In the genomic region with DNA sequence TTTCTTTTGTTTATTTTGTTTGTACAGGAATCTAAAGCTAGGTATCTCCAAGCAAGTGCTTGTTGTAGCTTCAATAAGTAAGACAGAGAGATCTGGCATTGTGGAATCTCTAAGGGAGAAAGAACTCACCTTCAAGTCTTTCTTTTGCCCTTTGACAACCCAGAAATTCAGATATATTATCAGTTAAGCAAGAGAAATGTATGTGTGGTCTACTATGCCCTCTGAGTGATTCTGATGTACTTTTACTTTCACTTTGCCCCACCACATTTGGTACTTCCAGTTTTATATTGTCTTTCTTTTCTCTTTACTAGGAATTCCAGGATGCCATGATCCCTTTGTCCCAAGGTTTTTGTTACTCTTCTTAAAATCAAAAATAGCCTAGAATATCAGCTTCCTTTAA, we compare ENCODE assay signal across 12 cellular contexts.
DNase-seq lines count a peak whose midpoint lies in the region; ATAC-seq and TF ChIP-seq lines count a peak whose summit lies in the region.
"Had no signal": no experiment of that assay in that cellular context is flagged by ENCODE, and none has a peak within 500 bp of the region (broad histone marks: within the 10 kb centered on the region; RNA-seq: fewer than 3 reads in every experiment).

No MANE protein-coding gene starts in this region.

- CTCF ChIA-PET in activated CD4-positive, alpha-beta T cell treated with anti-CD3 and anti-CD28 coated beads, Interleukin-2, amount 10 ng/mL, durations not matched to agents 7 days and 5 days (lab: Charles Lee), result no interaction called here
- CTCF ChIA-PET in T-cell (lab: Charles Lee), result no interaction called here

- POLR2A ChIA-PET in activated CD4-positive, alpha-beta T cell treated with anti-CD3 and anti-CD28 coated beads, Interleukin-2, amount 10 ng/mL, durations not matched to agents 7 days and 5 days (lab: Charles Lee), result no interaction called here
- POLR2A ChIA-PET in T-cell (lab: Charles Lee), result no interaction called here

- H3K4me2 ChIP-seq in mesenchymal stem cell (ENCODE audit: low read length, poor library complexity, severe bottlenecking), result no peak overlapping the region

- H3K4me3 ChIP-seq in mesenchymal stem cell (ENCODE audit: insufficient read depth in 1 of 2, low read depth in 1 of 2, low read length in 2 of 2), result no peak overlapping the region
- no peak overlapping the region for H3K4me3 ChIP-seq in WERI-Rb-1 (ENCODE audit: low read depth, low read length)
- H3K4me3 ChIP-seq: mucosa of descending colon, thyroid gland had no signal

- H3K27me3 Mint-ChIP-seq in activated CD4-positive, alpha-beta T cell treated with anti-CD3 and anti-CD28 coated beads, Interleukin-2, amount 10 ng/mL, durations not matched to agents 7 days and 5 days, result no peaks in the 10 kb centered on the region
- H3K27me3 Mint-ChIP-seq in activated CD4-positive, alpha-beta T cell treated with anti-CD3 and anti-CD28 coated beads, Interleukin-2, amount 10 ng/mL, durations not matched to agents 24 days and 14 days, result no peaks in the 10 kb centered on the region
- H3K27me3 Mint-ChIP-seq in T-cell, result no peaks in the 10 kb centered on the region

- H3K27me3 ChIP-seq in mesenchymal stem cell (ENCODE audit: control insufficient read depth in 1 of 2, insufficient read depth in 1 of 2, low read length in 2 of 2) (no peaks in the 10 kb centered on the region), WERI-Rb-1 (ENCODE audit: insufficient read depth, low read depth, severe bottlenecking) (no peaks in the 10 kb centered on the region)
- H3K27me3 ChIP-seq: thyroid gland had no signal

- H3K79me1 ChIP-seq in mesenchymal stem cell (replicated peaks; ENCODE audit: low read length, poor library complexity, severe bottlenecking), result no peaks in the 10 kb centered on the region

- no peak overlapping the region for H2AFZ ChIP-seq in mesenchymal stem cell (ENCODE audit: low read depth, low read length)

- H3K9me3 ChIP-seq in mesenchymal stem cell (ENCODE audit: control insufficient read depth, low read length) (no peaks in the 10 kb centered on the region), WERI-Rb-1 (ENCODE audit: severe bottlenecking) (no peaks in the 10 kb centered on the region)
- H3K9me3 ChIP-seq: mucosa of descending colon, thyroid gland had no signal

- H3K14ac ChIP-seq in mesenchymal stem cell (ENCODE audit: low read length in 2 of 2), result no peak overlapping the region

- intact Hi-C loops in activated CD4-positive, alpha-beta T cell treated with anti-CD3 and anti-CD28 coated beads, Interleukin-2, amount 10 ng/mL, durations not matched to agents 24 days and 14 days (cut with micrococcal nuclease), result no loop called here

- H3K9me3 Mint-ChIP-seq in activated CD4-positive, alpha-beta T cell treated with anti-CD3 and anti-CD28 coated beads, Interleukin-2, amount 10 ng/mL, durations not matched to agents 7 days and 5 days, result no peaks in the 10 kb centered on the region
- H3K9me3 Mint-ChIP-seq in activated CD4-positive, alpha-beta T cell treated with anti-CD3 and anti-CD28 coated beads, Interleukin-2, amount 10 ng/mL, durations not matched to agents 24 days and 14 days, result no peaks in the 10 kb centered on the region
- H3K9me3 Mint-ChIP-seq in T-cell, result peaks cover under 1 to 4% (median 3%) of the 10 kb centered on the region in 3 donors

- H3K27ac Mint-ChIP-seq in activated CD4-positive, alpha-beta T cell treated with anti-CD3 and anti-CD28 coated beads, Interleukin-2, amount 10 ng/mL, durations not matched to agents 7 days and 5 days, result no peak overlapping the region
- H3K27ac Mint-ChIP-seq in activated CD4-positive, alpha-beta T cell treated with anti-CD3 and anti-CD28 coated beads, Interleukin-2, amount 10 ng/mL, durations not matched to agents 24 days and 14 days, result no peak overlapping the region
- peak overlapping the region in 1 of 2 donors; percentile 5 for H3K27ac Mint-ChIP-seq in T-cell

- no peak overlapping the region for H4K91ac ChIP-seq in mesenchymal stem cell (ENCODE audit: low read length)

- no peak overlapping the region for H2BK12ac ChIP-seq in mesenchymal stem cell (ENCODE audit: low read length in 2 of 2)

- no peak overlapping the region for H2BK120ac ChIP-seq in mesenchymal stem cell (ENCODE audit: low read depth, low read length)

- peaks cover 4% of the 10 kb centered on the region for H3K4me1 Mint-ChIP-seq in activated CD4-positive, alpha-beta T cell treated with anti-CD3 and anti-CD28 coated beads, Interleukin-2, amount 10 ng/mL, durations not matched to agents 7 days and 5 days
- peaks cover 4% of the 10 kb centered on the region for H3K4me1 Mint-ChIP-seq in activated CD4-positive, alpha-beta T cell treated with anti-CD3 and anti-CD28 coated beads, Interleukin-2, amount 10 ng/mL, durations not matched to agents 24 days and 14 days
- H3K4me1 Mint-ChIP-seq in T-cell, result peaks cover 5 to 10% (median 6%) of the 10 kb centered on the region in 3 donors

- no peak overlapping the region for H3K4ac ChIP-seq in mesenchymal stem cell (ENCODE audit: low read depth in 1 of 2, low read length in 2 of 2)

- no peak overlapping the region for H2AK5ac ChIP-seq in mesenchymal stem cell (ENCODE audit: low read length, severe bottlenecking)

- H4K8ac ChIP-seq in mesenchymal stem cell (ENCODE audit: low read length), result no peak overlapping the region

- no peak overlapping the region for H3K23ac ChIP-seq in mesenchymal stem cell (ENCODE audit: low read length in 2 of 2)

- no peak for TF ChIP-seq CTCF in WERI-Rb-1 (IDR thresholded peaks at IDR 0.05; ENCODE audit: low read depth, low read length)

- no peak overlapping the region for H3K9ac ChIP-seq in mesenchymal stem cell (ENCODE audit: low read length)

- DNase-seq in activated CD4-positive, alpha-beta T cell treated with anti-CD3 and anti-CD28 coated beads, Interleukin-2, amount 10 ng/mL, durations not matched to agents 7 days and 5 days, result no peak
- DNase-seq in activated CD4-positive, alpha-beta T cell treated with anti-CD3 and anti-CD28 coated beads, Interleukin-2, amount 10 ng/mL, durations not matched to agents 24 days and 14 days, result no peak
- DNase-seq in T-cell (no peak), mesenchymal stem cell (peak; percentile 32), hippocampal formation (lab: John Stamatoyannopoulos, UW) (no peak), WERI-Rb-1 (no peak), RPMI8226 (no peak)
- DNase-seq: 8988T, mucosa of descending colon, posterior cingulate gyrus, thyroid gland had no signal

- H3K36me3 ChIP-seq in mesenchymal stem cell (ENCODE audit: control insufficient read depth in 1 of 2, insufficient read depth in 2 of 2, low read depth in 1 of 2, low read length in 2 of 2) (no peaks in the 10 kb centered on the region), WERI-Rb-1 (no peaks in the 10 kb centered on the region)
- H3K36me3 ChIP-seq: thyroid gland had no signal

- H3K36me3 Mint-ChIP-seq in activated CD4-positive, alpha-beta T cell treated with anti-CD3 and anti-CD28 coated beads, Interleukin-2, amount 10 ng/mL, durations not matched to agents 7 days and 5 days (ENCODE audit: low read depth), result no peaks in the 10 kb centered on the region
- H3K36me3 Mint-ChIP-seq in activated CD4-positive, alpha-beta T cell treated with anti-CD3 and anti-CD28 coated beads, Interleukin-2, amount 10 ng/mL, durations not matched to agents 24 days and 14 days (ENCODE audit: low read depth), result no peaks in the 10 kb centered on the region
- no peaks in the 10 kb centered on the region for H3K36me3 Mint-ChIP-seq in T-cell

- no peak overlapping the region for H2BK5ac ChIP-seq in mesenchymal stem cell (ENCODE audit: low read depth, low read length, poor library complexity, severe bottlenecking)

- H3K4me1 ChIP-seq in mesenchymal stem cell (ENCODE audit: control insufficient read depth, insufficient read depth, low read depth, low read length), result no peaks in the 10 kb centered on the region
- H3K4me1 ChIP-seq: thyroid gland had no signal

- H3K18ac ChIP-seq in mesenchymal stem cell (ENCODE audit: low read depth in 1 of 2, low read length in 2 of 2), result no peak overlapping the region

- H2BK15ac ChIP-seq in mesenchymal stem cell (ENCODE audit: low read depth, poor library complexity, severe bottlenecking), result no peak overlapping the region

- H3K27ac ChIP-seq in mesenchymal stem cell (ENCODE audit: low read length, poor library complexity, severe bottlenecking) (no peak overlapping the region), WERI-Rb-1 (no peak overlapping the region)
- H3K27ac ChIP-seq: thyroid gland had no signal

- peak; percentile 72 for ATAC-seq in HG03432 (IDR thresholded peaks at IDR 0.05; ENCODE audit: unreplicated experiment)
- ATAC-seq in T-cell (replicated peaks in 1 of 4), result no peak
- ATAC-seq: mucosa of descending colon had no signal

- peak overlapping the region; percentile 0 for H3K4me3 Mint-ChIP-seq in activated CD4-positive, alpha-beta T cell treated with anti-CD3 and anti-CD28 coated beads, Interleukin-2, amount 10 ng/mL, durations not matched to agents 7 days and 5 days
- H3K4me3 Mint-ChIP-seq in activated CD4-positive, alpha-beta T cell treated with anti-CD3 and anti-CD28 coated beads, Interleukin-2, amount 10 ng/mL, durations not matched to agents 24 days and 14 days, result no peak overlapping the region
- peak overlapping the region; percentile 11 to 26 (median 17) for H3K4me3 Mint-ChIP-seq in T-cell
